17 cellular contexts compared by ENCODE assay signal in the genomic region with DNA sequence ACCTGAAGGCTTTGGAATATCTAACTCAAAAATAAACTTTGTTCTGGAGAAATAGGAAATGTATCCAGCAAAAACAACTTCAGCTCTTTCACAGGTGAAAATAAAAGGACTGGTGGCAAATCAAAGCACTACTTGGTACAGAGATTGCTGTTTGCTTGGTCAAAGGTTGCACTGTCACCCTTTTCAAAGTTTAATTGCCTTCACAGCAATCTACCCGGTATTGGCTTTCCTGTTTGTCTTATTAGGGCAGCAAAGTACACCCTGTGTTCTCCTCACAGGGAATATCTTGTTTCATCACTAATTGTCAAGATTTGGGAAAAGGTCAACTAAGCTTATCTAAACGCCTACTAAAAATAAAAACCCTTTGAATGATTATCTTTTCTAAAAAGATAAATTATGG.
DNase-seq lines count a peak whose midpoint lies in the region; ATAC-seq and TF ChIP-seq lines count a peak whose summit lies in the region.
"Had no signal": no experiment of that assay in that cellular context is flagged by ENCODE, and none has a peak within 500 bp of the region (broad histone marks: within the 10 kb centered on the region; RNA-seq: fewer than 3 reads in every experiment).

No MANE protein-coding gene starts in this region.

- H3K27me3 Mint-ChIP-seq in progenitor cell of endocrine pancreas: peaks cover 3% of the 10 kb centered on the region
- H3K27me3 Mint-ChIP-seq in activated T-cell treated with anti-CD3 and anti-CD28 coated beads, Interleukin-2, amount 50 U/mL, for 72 hours (ENCODE audit: low read depth): no peaks in the 10 kb centered on the region
- H3K27me3 Mint-ChIP-seq: B cell had no signal

- H3K4me3 ChIP-seq in gastroesophageal sphincter: no peak overlapping the region
- H3K4me3 ChIP-seq: HAP-1, K562, PC-9 had no signal

- peaks cover 6% of the 10 kb centered on the region for H3K9me3 Mint-ChIP-seq in progenitor cell of endocrine pancreas (ENCODE audit: low read depth)
- peaks cover 0 to 3% of the 10 kb centered on the region in 2 donors for H3K9me3 Mint-ChIP-seq in activated T-cell treated with anti-CD3 and anti-CD28 coated beads, Interleukin-2, amount 50 U/mL, for 72 hours

- H3K27ac Mint-ChIP-seq in progenitor cell of endocrine pancreas: no peak overlapping the region
- no peak overlapping the region for H3K27ac Mint-ChIP-seq in activated T-cell treated with anti-CD3 and anti-CD28 coated beads, Interleukin-2, amount 50 U/mL, for 72 hours
- H3K27ac Mint-ChIP-seq: B cell had no signal

- WGBS in gastroesophageal sphincter (ENCODE audit: low coverage in 1 of 2), 2 donors: 39 to 40% methylated on average over 2 of the region's 2 CpGs

- no peak for TF ChIP-seq EP300 in gastroesophageal sphincter (IDR thresholded peaks at IDR 0.05)

- DNase-seq in NCI-H1436 treated with DMSO at 0.1 percent for 48 hours (lab: John Stamatoyannopoulos, UW) (peak; percentile 12), NCI-H1436 (lab: John Stamatoyannopoulos, UW) (no peak), NCI-H69 (lab: John Stamatoyannopoulos, UW) (peak; percentile 82), left kidney (ENCODE audit: low read depth, low spot score) (peak; percentile 64), progenitor cell of endocrine pancreas (ENCODE audit: low spot score, unreplicated experiment) (no peak)
- DNase-seq in activated T-cell treated with anti-CD3 and anti-CD28 coated beads, Interleukin-2, amount 50 U/mL, for 72 hours: no peak
- DNase-seq: NCI-H1105 treated with DMSO at 0.1 percent for 48 hours, NCI-H2029, NCI-H510A, PC-9, SIG-M5 had no signal

- no peaks in the 10 kb centered on the region for H3K4me1 ChIP-seq in gastroesophageal sphincter
- H3K4me1 ChIP-seq: HAP-1 had no signal

- no peaks in the 10 kb centered on the region for H3K36me3 ChIP-seq in gastroesophageal sphincter
- H3K36me3 ChIP-seq: HAP-1 had no signal

- no peaks in the 10 kb centered on the region for H3K36me3 Mint-ChIP-seq in progenitor cell of endocrine pancreas (ENCODE audit: insufficient read depth)
- no peaks in the 10 kb centered on the region for H3K36me3 Mint-ChIP-seq in activated T-cell treated with anti-CD3 and anti-CD28 coated beads, Interleukin-2, amount 50 U/mL, for 72 hours (ENCODE audit: insufficient read depth in 2 of 2)

- ATAC-seq in activated T-cell treated with anti-CD3 and anti-CD28 coated beads, Interleukin-2, amount 50 U/mL, for 72 hours (replicated peaks in 1 of 2): no peak
- no peak for ATAC-seq in gastroesophageal sphincter
- ATAC-seq in HG02970 (IDR thresholded peaks at IDR 0.05; ENCODE audit: low FRiP score, unreplicated experiment): no peak
- ATAC-seq: K562 had no signal

- peaks cover 40% of the 10 kb centered on the region for H3K4me1 Mint-ChIP-seq in progenitor cell of endocrine pancreas (ENCODE audit: low read depth)
- no peaks in the 10 kb centered on the region for H3K4me1 Mint-ChIP-seq in activated T-cell treated with anti-CD3 and anti-CD28 coated beads, Interleukin-2, amount 50 U/mL, for 72 hours (ENCODE audit: low read depth)
- H3K4me1 Mint-ChIP-seq: B cell had no signal

- no peak overlapping the region for H3K27ac ChIP-seq in gastroesophageal sphincter
- H3K27ac ChIP-seq: PC-9, RWPE1 had no signal

- H3K27me3 ChIP-seq in gastroesophageal sphincter: no peaks in the 10 kb centered on the region

- no peaks in the 10 kb centered on the region for H3K9me3 ChIP-seq in gastroesophageal sphincter

- TF ChIP-seq CTCF in progenitor cell of endocrine pancreas (IDR thresholded peaks at IDR 0.05; ENCODE audit: unreplicated experiment) (no peak), gastroesophageal sphincter (IDR thresholded peaks at IDR 0.05) (no peak)

- TF ChIP-seq POLR2A in gastroesophageal sphincter (IDR thresholded peaks at IDR 0.05): no peak

- peak overlapping the region; percentile 42 for H3K4me3 Mint-ChIP-seq in progenitor cell of endocrine pancreas (ENCODE audit: low read depth)
- no peak overlapping the region for H3K4me3 Mint-ChIP-seq in activated T-cell treated with anti-CD3 and anti-CD28 coated beads, Interleukin-2, amount 50 U/mL, for 72 hours
- H3K4me3 Mint-ChIP-seq: B cell had no signal

Comparison
In these comparisons a context has a peak if more than half of its experiments do, and no peak if none do; other contexts are left out.
1. DNase-seq: peak in NCI-H1436 treated with DMSO at 0.1 percent for 48 hours (single experiment), NCI-H69 (single experiment) and left kidney (single experiment); none in NCI-H1436 (single experiment), progenitor cell of endocrine pancreas (single experiment) and activated T-cell treated with anti-CD3 and anti-CD28 coated beads, Interleukin-2, amount 50 U/mL, for 72 hours (0 of 2).